Comparison of ENCODE assay signal across 8 cellular contexts in the genomic region with DNA sequence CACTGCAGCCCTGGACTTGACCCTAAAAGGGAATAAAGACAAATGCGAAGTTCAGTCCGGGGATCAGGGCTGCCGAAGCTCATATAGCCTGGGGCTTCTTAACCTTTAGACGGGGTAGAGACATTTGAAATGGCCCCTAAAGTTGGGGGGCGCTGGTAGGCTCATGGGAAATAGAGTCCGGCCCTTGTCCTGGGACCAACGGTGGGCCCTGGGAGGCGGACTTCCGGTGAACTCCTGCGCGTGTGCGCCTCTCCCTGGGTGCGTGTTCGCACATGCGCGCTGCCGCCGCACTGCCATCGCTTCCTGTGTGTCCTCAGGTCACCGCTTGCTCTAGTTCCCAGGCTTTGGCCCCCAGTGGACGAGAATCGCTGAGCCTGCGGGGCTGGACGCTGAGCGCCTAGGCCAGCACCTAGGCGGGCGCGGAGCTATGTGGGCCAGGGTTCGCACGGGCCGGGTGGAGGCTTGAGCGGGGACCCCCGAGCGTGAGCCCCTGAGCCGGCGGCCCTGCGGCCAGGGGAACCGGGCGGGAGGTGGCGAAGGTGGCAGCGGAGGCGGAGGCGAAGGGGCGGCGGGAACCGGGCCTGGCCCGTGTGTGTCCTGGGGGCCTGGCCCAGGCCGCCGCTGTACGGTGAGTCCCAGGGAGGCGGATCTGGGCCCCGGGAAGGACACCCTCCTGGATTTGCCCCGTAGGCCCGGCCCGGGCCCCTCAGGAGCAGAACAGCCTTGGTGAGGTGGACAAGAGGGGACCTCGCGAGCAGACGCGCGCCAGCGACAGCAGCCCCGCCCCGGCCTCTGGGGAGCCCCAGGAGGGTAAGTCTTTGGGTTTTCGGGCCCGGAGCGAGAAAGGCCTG. TPM values are rescaled to one million over a fixed set of nuclear protein-coding genes. Genes with fewer than 3 reads are reported as not detected.
DNase-seq lines count a peak whose midpoint lies in the region; ATAC-seq and TF ChIP-seq lines count a peak whose summit lies in the region.

No MANE protein-coding gene starts in this region.

- ATAC-seq in GM21390 (IDR thresholded peaks at IDR 0.05; ENCODE audit: unreplicated experiment) (peak; percentile 89), mucosa of descending colon (peak; percentile 100)

- H3K36me3 ChIP-seq in OCI-LY1 (ENCODE audit: insufficient read depth, low read length), result peaks cover 24% of the 10 kb centered on the region
- H3K36me3 ChIP-seq in mucosa of descending colon (ENCODE audit: low read depth), result no peaks in the 10 kb centered on the region

- H3K4me3 ChIP-seq in OCI-LY1 (ENCODE audit: low read depth, low read length, poor library complexity, severe bottlenecking) (peak overlapping the region; percentile 94), mucosa of descending colon (peak overlapping the region; percentile 90)

- no peaks in the 10 kb centered on the region for H4K20me1 ChIP-seq in OCI-LY1 (ENCODE audit: insufficient read depth, low read length)

- H3K4me2 ChIP-seq in OCI-LY1 (ENCODE audit: low read length), result peak overlapping the region; percentile 77

- H3K36me3 Mint-ChIP-seq in Calu3 (ENCODE audit: insufficient read depth, unreplicated experiment), result peaks cover 38% of the 10 kb centered on the region

- intact Hi-C loops in Calu3 (cut with micrococcal nuclease; ENCODE audit: unreplicated experiment), result no loop called here
- intact Hi-C loops in mucosa of descending colon (cut with DNase I, micrococcal nuclease), result no loop called here

- peak overlapping the region; percentile 97 for H3K4me3 Mint-ChIP-seq in Calu3 (ENCODE audit: low read depth, unreplicated experiment)

- H3K79me2 ChIP-seq in OCI-LY1 (ENCODE audit: insufficient read depth, low read length), result peaks cover 5% of the 10 kb centered on the region; the same call in 1 of the 2 replicates

- DNase-seq in Calu3 (peak; percentile 93), HUDEP-2 (lab: John Stamatoyannopoulos, UW; ENCODE audit: unreplicated experiment in 76 of 76) (peak; percentile 24 to 93 (median 82)), activated T-cell treated with anti-CD3 and anti-CD28 coated beads for 24 hours (ENCODE audit: low read depth) (peak; percentile 81), epithelial cell of prostate (ENCODE audit: low read depth, low spot score) (no peak), mucosa of descending colon (peak; percentile 93 to 95 (median 93))
- peak; percentile 63 to 68 for DNase-seq in stimulated activated CD8-positive, alpha-beta memory T cell treated with anti-CD3 and anti-CD28 coated beads, Interleukin-4, amount 100 ng/mL, for 1 hour (ENCODE audit: low read depth in 2 of 2, low spot score in 1 of 2)

- H3K27ac ChIP-seq in OCI-LY1 (ENCODE audit: low read depth, low read length, poor library complexity, severe bottlenecking), result no peak overlapping the region
- peak overlapping the region; percentile 72 for H3K27ac ChIP-seq in epithelial cell of prostate

- no peaks in the 10 kb centered on the region for H3K9me3 ChIP-seq in OCI-LY1 (ENCODE audit: low read length)
- no peaks in the 10 kb centered on the region for H3K9me3 ChIP-seq in mucosa of descending colon

- H3K4me1 ChIP-seq in OCI-LY1 (ENCODE audit: insufficient read depth, low read length, severe bottlenecking) (peaks cover 31% of the 10 kb centered on the region), mucosa of descending colon (ENCODE audit: low read depth) (peaks cover 6% of the 10 kb centered on the region)

- no peaks in the 10 kb centered on the region for H3K27me3 Mint-ChIP-seq in Calu3 (ENCODE audit: unreplicated experiment)

- H3K27ac Mint-ChIP-seq in Calu3 (ENCODE audit: unreplicated experiment), result peak overlapping the region; percentile 87

- H3K27me3 ChIP-seq in OCI-LY1 (ENCODE audit: insufficient read depth, low read length), result no peaks in the 10 kb centered on the region

- H3K9me2 ChIP-seq in OCI-LY1 (ENCODE audit: low read depth, low read length), result no peaks in the 10 kb centered on the region

- peak overlapping the region; percentile 35; the same call in 1 of the 2 replicates for H2AFZ ChIP-seq in OCI-LY1 (ENCODE audit: low read length)

- CTCF ChIA-PET in Calu3 (lab: Charles Lee), result no interaction called here

- no peaks in the 10 kb centered on the region for H3F3A ChIP-seq in OCI-LY1 (ENCODE audit: insufficient read depth, low read length)

- TF ChIP-seq CTCF in Calu3 (IDR thresholded peaks at IDR 0.05; ENCODE audit: unreplicated experiment) (no peak), OCI-LY1 (IDR thresholded peaks at IDR 0.05; ENCODE audit: low read length) (no peak), mucosa of descending colon (IDR thresholded peaks at IDR 0.05) (no peak)

- H3K4me1 Mint-ChIP-seq in Calu3 (ENCODE audit: low read depth, unreplicated experiment), result no peaks in the 10 kb centered on the region

- H3K9ac ChIP-seq in OCI-LY1 (ENCODE audit: low read length), result peak overlapping the region; percentile 93

- peaks cover 10% of the 10 kb centered on the region for H3K9me3 Mint-ChIP-seq in Calu3 (ENCODE audit: low read depth, unreplicated experiment)

- no TSS peak for BruUV-seq in Calu3 (replicated peaks; lab: Mats Ljungman, UMichigan)

RNA-seq across cellular contexts. Expression of a gene that starts 23.0 kb away (rescaled TPM):
- total RNA-seq in Calu3 (2022) (32.4 and 36.2 TPM in 2 replicates), mucosa of descending colon (10 to 100 TPM; 17.7 to 27.7 (median 26.1) TPM)

RNA-seq across cellular contexts. Expression of a gene that starts 24.2 kb away (rescaled TPM):
- total RNA-seq in Calu3 (2022) (0.29 and 0.71 TPM in 2 replicates), mucosa of descending colon (under 1 TPM in 1 of 3 donors, not detected in 2; 0.32 TPM)
